In the genomic region with DNA sequence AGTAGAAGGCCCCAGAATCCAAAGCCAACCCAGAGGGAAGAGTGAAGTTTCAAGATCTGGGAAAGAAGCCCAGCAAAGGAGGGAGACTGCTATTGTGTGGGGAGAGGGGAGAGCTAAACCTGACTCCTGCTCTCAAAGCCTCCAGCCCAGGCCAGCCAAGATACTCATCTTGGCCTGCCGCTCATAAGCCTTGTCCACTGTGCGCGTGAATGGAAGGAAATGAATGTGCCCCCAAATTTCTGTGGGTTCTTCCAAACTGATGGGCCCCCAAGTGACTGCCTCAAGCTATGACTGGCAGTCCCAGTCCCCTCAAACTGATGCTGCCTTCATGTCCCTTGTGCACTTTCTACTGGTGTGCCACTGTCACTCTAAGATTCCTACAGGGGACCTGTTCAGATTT, we compare ENCODE assay signal across 11 cellular contexts. TPM values are rescaled to one million over a fixed set of nuclear protein-coding genes. Genes with fewer than 3 reads are reported as not detected.
DNase-seq lines count a peak whose midpoint lies in the region; ATAC-seq, FAIRE-seq and TF ChIP-seq lines count a peak whose summit lies in the region.
"Had no signal": no experiment of that assay in that cellular context is flagged by ENCODE, and none has a peak within 500 bp of the region (broad histone marks: within the 10 kb centered on the region; RNA-seq: fewer than 3 reads in every experiment).

No MANE protein-coding gene starts in this region.

- ATAC-seq in CD8-positive, alpha-beta T cell: no peak
- ATAC-seq in WTC11 (no peak), gastroesophageal sphincter (no peak), pancreas (no peak), GM21367 (IDR thresholded peaks at IDR 0.05; ENCODE audit: unreplicated experiment) (no peak)

- no peaks in the 10 kb centered on the region for H3K27me3 ChIP-seq in CD8-positive, alpha-beta T cell (ENCODE audit: insufficient read depth, low read length)
- H3K27me3 ChIP-seq in gastroesophageal sphincter: no peaks in the 10 kb centered on the region
- no peaks in the 10 kb centered on the region for H3K27me3 ChIP-seq in pancreas

- no peak for TF ChIP-seq POLR2A in gastroesophageal sphincter (IDR thresholded peaks at IDR 0.05)

- intact Hi-C loops in CD8-positive, alpha-beta T cell (cut with DNase I, micrococcal nuclease): loop anchor here (10.0 kb wide), 1 partner anchor 417 kb away; no protein-coding TSS in a partner anchor
- intact Hi-C loops in pancreas (cut with DNase I): loop anchor here in 1 of 3 donors (10.0 kb wide), 1 partner anchor 217 kb away; no protein-coding TSS in a partner anchor

- H3K4me3 Mint-ChIP-seq in CD8-positive, alpha-beta T cell: peak overlapping the region; percentile 77
- H3K4me3 Mint-ChIP-seq in WTC11: peak overlapping the region; percentile 74

- peaks cover 28% of the 10 kb centered on the region for H3K27me3 Mint-ChIP-seq in CD8-positive, alpha-beta T cell (ENCODE audit: low read depth)
- peaks cover 53% of the 10 kb centered on the region for H3K27me3 Mint-ChIP-seq in WTC11 (ENCODE audit: low read depth)

- peaks cover 8% of the 10 kb centered on the region for H3K4me1 Mint-ChIP-seq in CD8-positive, alpha-beta T cell (ENCODE audit: low read depth)
- H3K4me1 Mint-ChIP-seq in WTC11: peaks cover 40% of the 10 kb centered on the region

- no peak for TF ChIP-seq EP300 in gastroesophageal sphincter (IDR thresholded peaks at IDR 0.05)

- WGBS in gastroesophageal sphincter (ENCODE audit: low coverage in 1 of 2), 2 donors: no CpG with 5 or more reads among the region's 3 CpGs
- 35 to 36% methylated on average over 3 of the region's 3 CpGs for WGBS in pancreas, 2 donors

- POLR2A ChIA-PET in CD8-positive, alpha-beta T cell (lab: Charles Lee): no interaction called here
- POLR2A ChIA-PET in WTC11 (lab: Charles Lee): no interaction called here

- CTCF ChIA-PET in CD8-positive, alpha-beta T cell (lab: Charles Lee): interaction anchor here (0.7 to 10.1 kb wide), 4 partner anchors 10 to 219 kb away, joined by 3 to 150 read pairs (median 8); no protein-coding TSS in a partner anchor
- CTCF ChIA-PET in WTC11 (lab: Charles Lee): interaction anchor here (1.7 to 5.5 kb wide), 6 partner anchors 9 to 244 kb away, joined by 4 to 78 read pairs (median 15); no protein-coding TSS in a partner anchor

- H3K27ac Mint-ChIP-seq in CD8-positive, alpha-beta T cell: no peak overlapping the region
- H3K27ac Mint-ChIP-seq in WTC11: no peak overlapping the region

- TF ChIP-seq CTCF in CD8-positive, alpha-beta T cell (IDR thresholded peaks at IDR 0.05): no peak
- TF ChIP-seq CTCF in WTC11 (IDR thresholded peaks at IDR 0.05) (no peak), gastroesophageal sphincter (IDR thresholded peaks at IDR 0.05) (no peak), pancreas (IDR thresholded peaks at IDR 0.05) (no peak)

- H3K9me3 ChIP-seq in CD8-positive, alpha-beta T cell (ENCODE audit: low read length): no peaks in the 10 kb centered on the region
- no peaks in the 10 kb centered on the region for H3K9me3 ChIP-seq in gastroesophageal sphincter
- H3K9me3 ChIP-seq in pancreas: no peaks in the 10 kb centered on the region
- H3K9me3 ChIP-seq: MG63, spleen had no signal

- no peaks in the 10 kb centered on the region for H3K36me3 ChIP-seq in CD8-positive, alpha-beta T cell (ENCODE audit: insufficient read depth, low read length)
- H3K36me3 ChIP-seq in gastroesophageal sphincter (no peaks in the 10 kb centered on the region), pancreas (no peaks in the 10 kb centered on the region)
- H3K36me3 ChIP-seq: MG63, spleen had no signal

- no peak for FAIRE-seq in pancreas (lab: Jason Lieb, UNC)

- peaks cover 4% of the 10 kb centered on the region for H3K4me1 ChIP-seq in CD8-positive, alpha-beta T cell (ENCODE audit: insufficient read depth, low read length)
- H3K4me1 ChIP-seq in gastroesophageal sphincter: peaks cover 0 to 74% (median 25%) of the 10 kb centered on the region in 3 donors
- H3K4me1 ChIP-seq in pancreas: peaks cover 0 to 34% (median 19%) of the 10 kb centered on the region in 3 donors

- H3K4me3 ChIP-seq in CD8-positive, alpha-beta T cell (ENCODE audit: low read depth, low read length): no peak overlapping the region
- peak overlapping the region; percentile 73 to 85 for H3K4me3 ChIP-seq in gastroesophageal sphincter
- H3K4me3 ChIP-seq in pancreas: peak overlapping the region; percentile 83 to 98 (median 94)

- DNase-seq in CD8-positive, alpha-beta T cell: no peak
- DNase-seq in WTC11 (ENCODE audit: low spot score) (no peak), pancreas (no peak), NCI-H510A treated with DMSO at 0.1 percent for 48 hours (lab: John Stamatoyannopoulos, UW) (no peak), NCI-H82 treated with DMSO at 0.1 percent for 48 hours (lab: John Stamatoyannopoulos, UW; ENCODE audit: unreplicated experiment) (no peak)
- DNase-seq in stimulated activated naive CD4-positive, alpha-beta T cell treated with Interleukin-2 at 50 U/mL for 16 hours (lab: John Stamatoyannopoulos, UW): no peak
- DNase-seq: DMS79 treated with DMSO at 0.1 percent for 48 hours, MG63, spleen had no signal

- no peaks in the 10 kb centered on the region for H3K36me3 Mint-ChIP-seq in CD8-positive, alpha-beta T cell
- no peaks in the 10 kb centered on the region for H3K36me3 Mint-ChIP-seq in WTC11

- no peaks in the 10 kb centered on the region for H3K9me3 Mint-ChIP-seq in CD8-positive, alpha-beta T cell
- H3K9me3 Mint-ChIP-seq in WTC11: no peaks in the 10 kb centered on the region

- no peak overlapping the region for H3K27ac ChIP-seq in CD8-positive, alpha-beta T cell (ENCODE audit: low read depth, low read length)
- peak overlapping the region in 3 of 4 donors; percentile 22 to 91 (median 89) for H3K27ac ChIP-seq in gastroesophageal sphincter
- H3K27ac ChIP-seq in pancreas: peak overlapping the region in 3 of 4 donors; percentile 82 to 89 (median 84)

TF ChIP-seq in WTC11, 78 proteins besides CTCF, POLR2A, EP300 and RAD21:
- no peak for TF ChIP-seq ELF4 (CRISPR knock-in tag; IDR thresholded peaks at IDR 0.05; ENCODE audit: low read depth)

RNA-seq across cellular contexts. Expression of gene PLXNA2, which starts 2.0 kb away (rescaled TPM):
- total RNA-seq in CD8-positive, alpha-beta T cell: 1 to 10 TPM; 1.3 to 1.9 TPM
- total RNA-seq in WTC11 (2021): 2.4 to 4.2 TPM (median 3.5 TPM) in 3 replicates
- 10 to 100 TPM; 12.5 to 38.3 (median 32.0) TPM for total RNA-seq in gastroesophageal sphincter
- 100 to 1,000 TPM in 2 of 6 donors, 10 to 100 TPM in 4; 63.9 to 137 (median 80.1) TPM for total RNA-seq in pancreas
- polyA plus RNA-seq in pancreas: 10 to 100 TPM; 48.7 to 52.2 TPM
